25 cellular contexts compared by ENCODE assay signal in the genomic region with DNA sequence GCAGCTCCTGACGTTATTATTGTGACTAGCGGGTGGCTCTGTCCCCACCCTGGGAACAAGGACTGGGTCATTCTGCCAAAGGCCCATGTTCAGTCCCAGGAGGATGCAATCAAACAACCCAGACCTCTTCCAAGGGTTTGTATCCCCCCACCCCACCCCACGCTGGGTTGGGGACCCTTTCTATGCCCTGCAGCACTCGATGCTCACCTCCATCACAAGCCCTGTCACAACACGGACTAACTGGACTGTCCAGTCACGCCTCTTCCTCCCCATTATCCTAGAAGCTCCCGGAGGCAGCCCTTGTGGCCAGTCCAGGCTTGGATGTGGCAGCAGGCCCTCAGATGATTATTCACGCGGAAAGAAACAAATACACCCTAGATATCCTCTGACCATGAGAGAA. TPM values are rescaled to one million over a fixed set of nuclear protein-coding genes. Genes with fewer than 3 reads are reported as not detected.
A peak's percentile ranks its signal among the peaks of the same experiment; 100 is the strongest.
DNase-seq lines count a peak whose midpoint lies in the region; ATAC-seq lines count a peak whose summit lies in the region.
"Had no signal": no experiment of that assay in that cellular context is flagged by ENCODE, and none has a peak within 500 bp of the region (broad histone marks: within the 10 kb centered on the region; RNA-seq: fewer than 3 reads in every experiment).

No MANE protein-coding gene starts in this region.

- in situ Hi-C loops in G401 (cut with HindIII; ENCODE audit: low sequenced_read_pairs): loop anchor here (5.0 kb wide), 1 partner anchor 36 kb away; no protein-coding TSS in a partner anchor

- intact Hi-C loops in posterior vena cava (cut with DNase I): no loop called here

- DNase-seq in DMS53 (lab: John Stamatoyannopoulos, UW) (peak; percentile 78), HuH-7 (ENCODE audit: low spot score) (peak; percentile 66), islet precursor cell (peak; percentile 69), posterior vena cava (ENCODE audit: low spot score) (peak; percentile 52), G401 (ENCODE audit: low spot score) (no peak), SKM-1 (lab: John Stamatoyannopoulos, UW; ENCODE audit: unreplicated experiment) (no peak)
- DNase-seq in activated naive CD4-positive, alpha-beta T cell (lab: John Stamatoyannopoulos, UW): no peak
- DNase-seq: activated B cell treated with CpG ODN at 0.5 μM for 24 hours; BE2C; CD8-positive, alpha-beta memory T cell; DMS 273 treated with DMSO at 0.1 percent for 48 hours; effector CD8-positive, alpha-beta T cell; GF-D8; left colon; NCI-H1417 treated with DMSO at 0.1 percent for 48 hours; NCI-H2081; NCI-H2227 treated with DMSO at 0.1 percent for 48 hours; occipital lobe; small intestine; stimulated activated naive CD8-positive, alpha-beta T cell treated with anti-CD3 and anti-CD28 coated beads, Interleukin-15, amount 100 ng/mL, for 72 hours had no signal

- ATAC-seq in HG03139 (IDR thresholded peaks at IDR 0.05; ENCODE audit: unreplicated experiment): no peak
- ATAC-seq: activated naive CD4-positive, alpha-beta T cell treated with anti-CD3 and anti-CD28 coated beads, Interleukin-2, amount 50 U/mL, for 72 hours; HCT116; left colon; stimulated activated naive CD8-positive, alpha-beta T cell treated with anti-CD3 and anti-CD28 coated beads, Interleukin-15, amount 100 ng/mL, for 72 hours had no signal

RNA-seq across cellular contexts. Expression of gene SHANK2, which starts 3.7 kb away (rescaled TPM):
- under 1 TPM; 0.51 to 0.67 TPM for total RNA-seq in posterior vena cava
- total RNA-seq in G401 (2014; rRNA removed; shearing (Covaris generic)): not detected in 2 replicates
- total RNA-seq: activated naive CD4-positive, alpha-beta T cell treated with anti-CD3 and anti-CD28 coated beads, Interleukin-2, amount 50 U/mL, for 72 hours; activated T-helper 1 cell treated with anti-CD3 and anti-CD28 coated beads, Interleukin-12 subunit alpha, Interleukin-12 subunit beta, Interleukin-2, Interleukin-4 antibody, amounts not matched to agents 30 ng/mL and 10 ng/mL and 1 ng/mL, durations not matched to agents 14 hours and 24 hours and 36 hours; CD8-positive, alpha-beta memory T cell; OCI-LY7 had no signal

Comparison
In these comparisons a context has a peak if more than half of its experiments do, and no peak if none do; other contexts are left out.
1. DNase-seq: peak in DMS53 (single experiment), HuH-7 (single experiment), islet precursor cell (single experiment) and posterior vena cava (single experiment); none in activated naive CD4-positive, alpha-beta T cell (0 of 4), G401 (single experiment) and SKM-1 (single experiment).